ENCODE assay signal across 8 cellular contexts in genomic region chr1:47192458-47193384, GRCh38. TPM values are rescaled to one million over a fixed set of nuclear protein-coding genes. Genes with fewer than 3 reads are reported as not detected.
DNase-seq lines count a peak whose midpoint lies in the region; ATAC-seq and TF ChIP-seq lines count a peak whose summit lies in the region.

No MANE protein-coding gene starts in this region.

- no peaks in the 10 kb centered on the region for H4K20me1 ChIP-seq in PC-3 (ENCODE audit: low read length)
- H4K20me1 ChIP-seq in fibroblast of lung (ENCODE audit: control insufficient read depth, extremely low read depth, insufficient read depth, low read length): no peaks in the 10 kb centered on the region

- CTCF ChIA-PET in PC-3 (lab: Charles Lee): interaction anchor here (0.5 to 2.2 kb wide), 6 partner anchors 14 to 886 kb away, joined by 3 to 7 read pairs (median 4); no protein-coding TSS in a partner anchor

- H3K4me3 ChIP-seq in PC-3 (ENCODE audit: low read length): no peak overlapping the region
- H3K4me3 ChIP-seq in fibroblast of lung (replicated peaks in 1 of 4; ENCODE audit: control extremely low read depth in 1 of 4, insufficient read depth in 1 of 4, low read depth in 3 of 4, low read length in 4 of 4): no peak overlapping the region

- no peaks in the 10 kb centered on the region for H3K36me3 Mint-ChIP-seq in activated T-cell treated with anti-CD3 and anti-CD28 coated beads, Interleukin-2, amount 50 U/mL, for 24 hours (ENCODE audit: low read depth)
- H3K36me3 Mint-ChIP-seq in natural killer cell: no peaks in the 10 kb centered on the region

- in situ Hi-C loops in ACHN (cut with HindIII; ENCODE audit: low pct_ligation_motif_present, low pct_unique_long_range_greater_than_20kb, low sequenced_read_pairs): no loop called here

- no peak overlapping the region for H3K27ac Mint-ChIP-seq in activated T-cell treated with anti-CD3 and anti-CD28 coated beads, Interleukin-2, amount 50 U/mL, for 24 hours
- H3K27ac Mint-ChIP-seq in natural killer cell: no peak overlapping the region

- H3K27me3 ChIP-seq in PC-3 (ENCODE audit: low read length): no peaks in the 10 kb centered on the region
- H3K27me3 ChIP-seq in fibroblast of lung (ENCODE audit: control insufficient read depth, insufficient read depth, low read length): no peaks in the 10 kb centered on the region

- H3K4me3 Mint-ChIP-seq in activated T-cell treated with anti-CD3 and anti-CD28 coated beads, Interleukin-2, amount 50 U/mL, for 24 hours: no peak overlapping the region
- no peak overlapping the region for H3K4me3 Mint-ChIP-seq in natural killer cell

- no peak overlapping the region for H2AFZ ChIP-seq in PC-3 (ENCODE audit: low read length)
- H2AFZ ChIP-seq in fibroblast of lung (ENCODE audit: low read length): no peak overlapping the region

- H3K9me3 Mint-ChIP-seq in activated T-cell treated with anti-CD3 and anti-CD28 coated beads, Interleukin-2, amount 50 U/mL, for 24 hours: no peaks in the 10 kb centered on the region
- no peaks in the 10 kb centered on the region for H3K9me3 Mint-ChIP-seq in natural killer cell

- H3K4me2 ChIP-seq in PC-3 (ENCODE audit: low read length) (peak overlapping the region; percentile 25; the same call in 1 of the 2 replicates), fibroblast of lung (ENCODE audit: extremely low read depth, insufficient read depth, low read length) (no peak overlapping the region)

- no peaks in the 10 kb centered on the region for H3K9me3 ChIP-seq in PC-3 (ENCODE audit: low read length)
- no peaks in the 10 kb centered on the region for H3K9me3 ChIP-seq in fibroblast of lung (ENCODE audit: control insufficient read depth, insufficient read depth, low read depth, low read length)

- no peaks in the 10 kb centered on the region for H3F3A ChIP-seq in PC-3 (ENCODE audit: low read length, unreplicated experiment)

- BruUV-seq in PC-3 (replicated peaks; lab: Mats Ljungman, UMichigan): no TSS peak

- H3K4me1 ChIP-seq in PC-3 (ENCODE audit: insufficient read depth, low read length) (no peaks in the 10 kb centered on the region), fibroblast of lung (ENCODE audit: control insufficient read depth, extremely low read depth, insufficient read depth, low read length) (peaks cover 2% of the 10 kb centered on the region)

- H3K27ac ChIP-seq in PC-3 (ENCODE audit: low read length): no peak overlapping the region
- H3K27ac ChIP-seq in fibroblast of lung (ENCODE audit: insufficient read depth, low read length): no peak overlapping the region

- H3K9me2 ChIP-seq in PC-3 (replicated peaks; ENCODE audit: low read length): no peaks in the 10 kb centered on the region

- H3K79me2 ChIP-seq in PC-3 (ENCODE audit: low read length) (no peaks in the 10 kb centered on the region), fibroblast of lung (ENCODE audit: control insufficient read depth, insufficient read depth, low read length) (no peaks in the 10 kb centered on the region)

- H3K36me3 ChIP-seq in PC-3 (ENCODE audit: low read depth, low read length) (no peaks in the 10 kb centered on the region), fibroblast of lung (ENCODE audit: control insufficient read depth, insufficient read depth, low read length) (no peaks in the 10 kb centered on the region)

- no peaks in the 10 kb centered on the region for H3K4me1 Mint-ChIP-seq in activated T-cell treated with anti-CD3 and anti-CD28 coated beads, Interleukin-2, amount 50 U/mL, for 24 hours (ENCODE audit: low read depth)
- peaks cover 5% of the 10 kb centered on the region in 2 donors for H3K4me1 Mint-ChIP-seq in natural killer cell

- H3K9ac ChIP-seq in PC-3 (ENCODE audit: low read length): no peak overlapping the region
- H3K9ac ChIP-seq in fibroblast of lung (ENCODE audit: insufficient read depth, low read length): no peak overlapping the region

- DNase-seq in ACHN (peak; percentile 73), HT1080 (ENCODE audit: low read depth) (peak; percentile 59), PC-3 (peak; percentile 81), fibroblast of lung (ENCODE audit: low read depth in 2 of 2) (peak; percentile 40 to 60), natural killer cell (peak; percentile 57)
- DNase-seq in activated T-cell treated with anti-CD3 and anti-CD28 coated beads, Interleukin-2, amount 50 U/mL, for 24 hours: peak; percentile 81
- DNase-seq in stimulated activated naive CD8-positive, alpha-beta T cell treated with anti-CD3 and anti-CD28 coated beads, Interleukin-15, Interleukin-2, amounts not matched to agents 100 U/mL and 50 U/mL, for 24 hours: peak; percentile 70

- H3K27me3 Mint-ChIP-seq in activated T-cell treated with anti-CD3 and anti-CD28 coated beads, Interleukin-2, amount 50 U/mL, for 24 hours: peaks cover 21% of the 10 kb centered on the region
- H3K27me3 Mint-ChIP-seq in natural killer cell (ENCODE audit: low read depth in 2 of 2): peaks cover 7 to 13% of the 10 kb centered on the region in 2 donors

- peak; percentile 84 for ATAC-seq in GM18511 (IDR thresholded peaks at IDR 0.05; ENCODE audit: unreplicated experiment)
- peak; percentile 70 for ATAC-seq in PC-3
- peak; percentile 77 to 93 (median 86) for ATAC-seq in natural killer cell
- ATAC-seq in stimulated activated naive CD8-positive, alpha-beta T cell treated with anti-CD3 and anti-CD28 coated beads, Interleukin-15, Interleukin-2, amounts not matched to agents 100 U/mL and 50 U/mL, for 24 hours: peak; percentile 65

- peak; percentile 94 for TF ChIP-seq CTCF in PC-3 (conservative IDR thresholded peaks at IDR 0.05; ENCODE audit: low read depth, low read length)
- peak; percentile 97 to 99 for TF ChIP-seq CTCF in fibroblast of lung (conservative IDR thresholded peaks at IDR 0.05 in 1 of 2, IDR thresholded peaks at IDR 0.05 in 1 of 2; ENCODE audit: low read depth in 1 of 2, low read length in 2 of 2)
- TF ChIP-seq CTCF in natural killer cell (IDR thresholded peaks at IDR 0.05): peak; percentile 89

- POLR2A ChIA-PET in PC-3 (lab: Charles Lee; ENCODE audit: unreplicated experiment): no interaction called here

- intact Hi-C loops in PC-3 (cut with micrococcal nuclease): loop anchor here (1.0 kb wide), 1 partner anchor 70 kb away; no protein-coding TSS in a partner anchor
- intact Hi-C loops in natural killer cell (cut with micrococcal nuclease): loop anchor here (1.0 to 10.0 kb wide), 2 partner anchors 242 to 518 kb away; partner anchors contain the start of gene FOXD2

RNA-seq across cellular contexts. Expression of gene PDZK1IP1, which starts 2.9 kb away (rescaled TPM):
- total RNA-seq in HT1080 (2014; rRNA removed; shearing (Covaris generic)): not detected in 2 replicates
- polyA plus RNA-seq in HT1080 (2015; cell fraction: cytosol; rRNA removed): not detected in 2 replicates
- not detected in 2 replicates for polyA plus RNA-seq in HT1080 (2015; cell fraction: nucleus; rRNA removed)
- total RNA-seq in PC-3 (2014; rRNA removed): not detected in 2 replicates
- not detected in 2 replicates for total RNA-seq in fibroblast of lung
- polyA plus RNA-seq in fibroblast of lung: not detected in 2 replicates
- polyA plus RNA-seq in fibroblast of lung (2012): not detected in 2 replicates
- not detected in 2 replicates for polyA minus RNA-seq in fibroblast of lung (ENCODE audit: low replicate concordance)
- under 1 TPM in 1 of 3 donors, not detected in 2; 0.54 TPM for total RNA-seq in natural killer cell

RNA-seq across cellular contexts. Expression of gene TAL1, which starts 39.3 kb away (rescaled TPM):
- 0.03 and 0.10 TPM in 2 replicates for total RNA-seq in HT1080 (2014; rRNA removed; shearing (Covaris generic))
- 0.09 and 0.15 TPM in 2 replicates for polyA plus RNA-seq in HT1080 (2015; cell fraction: cytosol; rRNA removed)
- 0.07 TPM in 1 of 2 replicates, not detected in the other for polyA plus RNA-seq in HT1080 (2015; cell fraction: nucleus; rRNA removed)
- total RNA-seq in PC-3 (2014; rRNA removed) (not detected in 2 replicates), fibroblast of lung (under 0.01 TPM in 1 of 2 replicates, not detected in the other), natural killer cell (1 to 10 TPM in 2 of 3 donors, under 1 TPM in 1; 0.91 to 6.7 (median 3.5) TPM)
- polyA plus RNA-seq in fibroblast of lung: 0.01 TPM in 1 of 2 replicates, not detected in the other
- polyA plus RNA-seq in fibroblast of lung (2012): not detected in 2 replicates
- polyA minus RNA-seq in fibroblast of lung (ENCODE audit: low replicate concordance): not detected in 2 replicates

RNA-seq across cellular contexts. Expression of gene CYP4A22, which starts 55.5 kb away (rescaled TPM):
- total RNA-seq in HT1080 (2014; rRNA removed; shearing (Covaris generic)): not detected in 2 replicates
- polyA plus RNA-seq in HT1080 (2015; cell fraction: cytosol; rRNA removed): not detected in 2 replicates
- polyA plus RNA-seq in HT1080 (2015; cell fraction: nucleus; rRNA removed): not detected in 2 replicates
- total RNA-seq in PC-3 (2014; rRNA removed) (not detected in 2 replicates), fibroblast of lung (not detected in 2 replicates), natural killer cell (not detected)
- not detected in 2 replicates for polyA plus RNA-seq in fibroblast of lung
- not detected in 2 replicates for polyA plus RNA-seq in fibroblast of lung (2012)
- 3.9 TPM in 1 of 2 replicates, not detected in the other for polyA minus RNA-seq in fibroblast of lung (ENCODE audit: low replicate concordance)
